In genomic region chr18:21740724-21741510, GRCh38 we compare ENCODE assay signal across 1 cellular context.
TF ChIP-seq lines count a peak whose summit lies in the region.

MIB1 (plus strand) TSS chr18:21740792; CDS start chr18:21741584, 792 bp downstream.

TF ChIP-seq in A549, 52 proteins besides CTCF, POLR2A, EP300 and RAD21 (continued from another document):
- 0 out of 3 replicates have a peak, but pooled peaks have one; percentile 26 for TF ChIP-seq BCL3 (IDR thresholded peaks at IDR 0.05)
- TF ChIP-seq MAFK (IDR thresholded peaks at IDR 0.05; ENCODE audit: partially characterized antibody): no peak
- no peak for TF ChIP-seq HOXB5 (CRISPR knock-in tag; IDR thresholded peaks at IDR 0.05)
- no peak for TF ChIP-seq TFCP2L1 (CRISPR knock-in tag; IDR thresholded peaks at IDR 0.05)
- no peak for TF ChIP-seq SMC3 (IDR thresholded peaks at IDR 0.05)
- TF ChIP-seq PBX3 (IDR thresholded peaks at IDR 0.05): no peak
- TF ChIP-seq POLR2AphosphoS2 (conservative IDR thresholded peaks at IDR 0.05; ENCODE audit: low read length): no peak
- no peak for TF ChIP-seq KDM5A (IDR thresholded peaks at IDR 0.05)
- TF ChIP-seq REST (IDR thresholded peaks at IDR 0.05): no peak
- no peak for TF ChIP-seq HMGXB4 (CRISPR knock-in tag; IDR thresholded peaks at IDR 0.05; ENCODE audit: borderline replicate concordance)
- no peak for TF ChIP-seq GATA3 (IDR thresholded peaks at IDR 0.05; ENCODE audit: borderline replicate concordance)
- no peak for TF ChIP-seq TP53 (CRISPR knock-in tag; IDR thresholded peaks at IDR 0.05)
- no peak for TF ChIP-seq USF2 (IDR thresholded peaks at IDR 0.05)
- TF ChIP-seq E2F6 (IDR thresholded peaks at IDR 0.05; ENCODE audit: borderline replicate concordance, low read depth): no peak; the same call in 1 of the 2 replicates
- TF ChIP-seq SREBF2 (IDR thresholded peaks at IDR 0.05): no peak
- TF ChIP-seq RFX5 (IDR thresholded peaks at IDR 0.05): no peak
- no peak for TF ChIP-seq HEYL (CRISPR knock-in tag; IDR thresholded peaks at IDR 0.05)
